ENCODE assay signal across 13 cellular contexts in the genomic region with DNA sequence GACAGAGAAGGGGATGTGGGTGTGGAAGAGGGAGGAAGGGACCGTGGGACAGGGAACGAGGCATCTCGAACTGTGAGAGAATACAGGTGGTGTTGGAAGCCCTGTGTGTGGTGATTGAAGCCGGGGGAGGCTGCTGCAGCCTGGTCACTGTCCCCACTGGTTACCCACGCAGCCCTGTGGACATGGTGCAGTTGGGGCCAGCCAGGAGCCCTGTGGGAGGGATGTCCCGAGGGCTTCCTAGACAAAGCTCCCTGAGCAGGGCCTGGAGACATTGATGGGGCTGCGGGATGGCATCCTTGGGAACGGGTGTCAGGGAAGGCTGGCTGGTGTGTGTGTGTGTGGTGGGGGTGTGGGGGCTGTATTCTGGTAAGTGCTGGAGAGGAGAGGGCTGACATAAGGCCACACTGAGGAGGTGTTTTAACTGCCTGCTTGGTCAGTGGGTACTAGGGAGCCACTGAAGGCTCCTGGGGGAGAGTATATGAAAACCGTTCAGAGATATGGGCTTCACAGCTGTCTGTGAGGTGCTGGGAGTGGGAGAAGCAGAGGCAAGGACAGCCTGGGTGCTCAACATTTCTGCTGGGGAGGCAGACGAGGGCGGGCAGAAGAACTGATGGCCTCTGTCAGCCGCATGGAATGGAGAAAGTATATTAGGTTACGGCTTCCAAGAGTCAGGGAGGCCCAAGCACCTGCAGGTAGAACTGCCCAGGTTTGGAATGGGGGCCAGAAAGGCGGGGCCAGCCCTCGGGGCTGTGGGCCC. TPM values are rescaled to one million over a fixed set of nuclear protein-coding genes. Genes with fewer than 3 reads are reported as not detected.
DNase-seq lines count a peak whose midpoint lies in the region; ATAC-seq, FAIRE-seq and TF ChIP-seq lines count a peak whose summit lies in the region.
"Had no signal": no experiment of that assay in that cellular context is flagged by ENCODE, and none has a peak within 500 bp of the region (broad histone marks: within the 10 kb centered on the region; RNA-seq: fewer than 3 reads in every experiment).

No MANE protein-coding gene starts in this region.

- H3K27ac ChIP-seq in HEK293 (ENCODE audit: extremely low read depth, low read depth, low read length), result no peak overlapping the region
- H3K27ac ChIP-seq in HepG2 (ENCODE audit: extremely low read length, insufficient read depth, low read length), result peak overlapping the region; percentile 95
- peak overlapping the region; percentile 82 to 90 (median 86) for H3K27ac ChIP-seq in gastrocnemius medialis
- H3K27ac ChIP-seq: thoracic aorta had no signal

- no peak overlapping the region for H2AFZ ChIP-seq in HepG2 (ENCODE audit: low read length)

- BruUV-seq in HepG2 (replicated peaks; lab: Mats Ljungman, UMichigan), result no TSS peak

- H3K9ac ChIP-seq in HepG2 (ENCODE audit: insufficient read depth, low read depth, low read length), result peak overlapping the region; percentile 93

- TF ChIP-seq CTCF in HEK293 (tag by site-specific recombination; IDR thresholded peaks at IDR 0.05) (no peak), HepG2 (CRISPR knock-in tag; IDR thresholded peaks at IDR 0.05) (no peak), gastrocnemius medialis (IDR thresholded peaks at IDR 0.05 in 4 of 5, conservative IDR thresholded peaks at IDR 0.05 in 1 of 5) (no peak)

- intact Hi-C loops in HepG2 (cut with micrococcal nuclease; ENCODE audit: unreplicated experiment) (no loop called here), gastrocnemius medialis (cut with DNase I; ENCODE audit: low total_unique reads) (no loop called here)

- H3K4me2 ChIP-seq in HepG2 (ENCODE audit: low read depth, low read length), result peak overlapping the region; percentile 95

- TF ChIP-seq EP300 in HepG2 (IDR thresholded peaks at IDR 0.05; ENCODE audit: low read depth in 2 of 2, low read length in 2 of 2) (no peak), HepG2 (CRISPR knock-in tag; IDR thresholded peaks at IDR 0.05; ENCODE audit: borderline replicate concordance) (no peak)

- H3K36me3 ChIP-seq in HEK293 (ENCODE audit: control insufficient read depth in 2 of 2, insufficient read depth in 1 of 2, low read length in 2 of 2) (no peaks in the 10 kb centered on the region), HepG2 (replicated peaks in 1 of 2; ENCODE audit: control insufficient read depth in 1 of 2, insufficient read depth in 2 of 2, low read length in 2 of 2) (no peaks in the 10 kb centered on the region), gastrocnemius medialis (no peaks in the 10 kb centered on the region)
- H3K36me3 ChIP-seq: thoracic aorta had no signal

- H3K79me2 ChIP-seq in HepG2 (ENCODE audit: insufficient read depth, low read length), result peaks cover 81% of the 10 kb centered on the region

- DNase-seq in central memory CD8-positive, alpha-beta T cell (ENCODE audit: low spot score in 2 of 2), result no peak
- DNase-seq in HepG2 (ENCODE audit: low spot score), result no peak
- DNase-seq in gastrocnemius medialis, result no peak
- DNase-seq in 8988T, result no peak
- DNase-seq: activated CD8-positive, alpha-beta memory T cell treated with anti-CD3 and anti-CD28 coated beads, Interleukin-2, amount 50 U/mL, for 48 hours; DMS53; effector CD8-positive, alpha-beta T cell; NCI-H446 had no signal

- H3K27me3 Mint-ChIP-seq in central memory CD8-positive, alpha-beta T cell, result no peaks in the 10 kb centered on the region

- 68% methylated on average over 14 of the region's 15 CpGs for WGBS in HepG2 (ENCODE audit: low lambda C conversion rate)

- ATAC-seq in central memory CD8-positive, alpha-beta T cell (replicated peaks; ENCODE audit: extremely low read depth, poor library complexity, severe bottlenecking), result no peak
- ATAC-seq in HepG2 (no peak), gastrocnemius medialis (no peak), GM19467 (IDR thresholded peaks at IDR 0.05; ENCODE audit: unreplicated experiment) (no peak), HG03460 (IDR thresholded peaks at IDR 0.05; ENCODE audit: unreplicated experiment) (no peak)

- H3K9me3 ChIP-seq in HEK293 (ENCODE audit: control insufficient read depth, insufficient read depth, low read depth, low read length) (no peaks in the 10 kb centered on the region), HepG2 (ENCODE audit: low read length) (no peaks in the 10 kb centered on the region), gastrocnemius medialis (no peaks in the 10 kb centered on the region)
- H3K9me3 ChIP-seq: thoracic aorta had no signal

- TF ChIP-seq RAD21 in HepG2 (CRISPR knock-in tag; IDR thresholded peaks at IDR 0.05), result no peak

- H3K9me3 Mint-ChIP-seq in central memory CD8-positive, alpha-beta T cell, result no peaks in the 10 kb centered on the region

- POLR2A ChIA-PET in HEK293 (lab: Yijun Ruan, JAX), result no interaction called here
- POLR2A ChIA-PET in HepG2 (lab: Yijun Ruan, JAX), result interaction anchor here (1.0 to 1.4 kb wide), 2 partner anchors 32 to 95 kb away, joined by 3 to 7 read pairs; no protein-coding TSS in a partner anchor

- no peak for TF ChIP-seq POLR2A in HepG2 (IDR thresholded peaks at IDR 0.05; ENCODE audit: insufficient read depth in 1 of 2, low read depth in 2 of 2, low read length in 2 of 2)
- no peak for TF ChIP-seq POLR2A in gastrocnemius medialis (IDR thresholded peaks at IDR 0.05)

- H3K4me1 ChIP-seq in HEK293 (ENCODE audit: control insufficient read depth, insufficient read depth, low read length), result peaks cover 9% of the 10 kb centered on the region
- H3K4me1 ChIP-seq in HepG2 (ENCODE audit: insufficient read depth, low read length), result peaks cover 99% of the 10 kb centered on the region
- peaks cover 63 to 71% of the 10 kb centered on the region in 2 donors for H3K4me1 ChIP-seq in gastrocnemius medialis

- in situ Hi-C loops in HepG2 (cut with HindIII; ENCODE audit: extremely low pct_ligation_motif_present, low pct_unique_long_range_greater_than_20kb), result no loop called here
- in situ Hi-C loops in gastrocnemius medialis (cut with MboI; ENCODE audit: low sequenced_read_pairs in 4 of 4), result no loop called here

- H3K4me3 ChIP-seq in HEK293 (ENCODE audit: low read depth, low read length), result no peak overlapping the region
- H3K4me3 ChIP-seq in HepG2 (replicated peaks in 1 of 3; ENCODE audit: insufficient read depth in 1 of 3, low read depth in 2 of 3, low read length in 3 of 3), result peak overlapping the region; percentile 40 to 77 (median 55)
- H3K4me3 ChIP-seq in gastrocnemius medialis, result no peak overlapping the region
- H3K4me3 ChIP-seq: thoracic aorta had no signal

- CTCF ChIA-PET in HEK293 (lab: Yijun Ruan, JAX) (no interaction called here), HepG2 (lab: Yijun Ruan, JAX; ENCODE audit: low intra/inter-chr PET ratio, low total read pairs) (no interaction called here)

- peaks cover 3% of the 10 kb centered on the region; the same call in 1 of the 2 replicates for H4K20me1 ChIP-seq in HepG2 (ENCODE audit: insufficient read depth, low read length)

- H3K4me3 Mint-ChIP-seq in central memory CD8-positive, alpha-beta T cell, result no peak overlapping the region
- H3K4me3 Mint-ChIP-seq: T-helper 2 cell treated with Interferon-gamma antibody and Interleukin-4, amounts not matched to agents 5 μg/mL and 100 μg/mL, for 36 hours had no signal

- peaks cover 22% of the 10 kb centered on the region for H3K4me1 Mint-ChIP-seq in central memory CD8-positive, alpha-beta T cell

- no peak for FAIRE-seq in HepG2 (lab: Jason Lieb, UNC)

- peak overlapping the region; percentile 67 for H3K27ac Mint-ChIP-seq in central memory CD8-positive, alpha-beta T cell (ENCODE audit: low read depth)
- H3K27ac Mint-ChIP-seq: T-helper 2 cell treated with Interferon-gamma antibody and Interleukin-4, amounts not matched to agents 5 μg/mL and 100 μg/mL, for 36 hours had no signal

- no peaks in the 10 kb centered on the region for H3K36me3 Mint-ChIP-seq in central memory CD8-positive, alpha-beta T cell (ENCODE audit: insufficient read depth)

- H3K27me3 ChIP-seq in HepG2 (ENCODE audit: control insufficient read depth in 1 of 2, insufficient read depth in 2 of 2, low read length in 2 of 2), result no peaks in the 10 kb centered on the region
- no peaks in the 10 kb centered on the region for H3K27me3 ChIP-seq in gastrocnemius medialis

TF ChIP-seq in HEK293, 187 proteins besides CTCF, POLR2A, EP300 and RAD21 (continues in another document):
- TF ChIP-seq ZNF544 (tag by site-specific recombination; IDR thresholded peaks at IDR 0.05), result no peak

TF ChIP-seq in HepG2, 621 proteins besides CTCF, POLR2A, EP300 and RAD21:
- TF ChIP-seq MEF2D (CRISPR knock-in tag; IDR thresholded peaks at IDR 0.05), result 0 out of 2 replicates have a peak, but pooled peaks have one; percentile 13
- TF ChIP-seq HMG20A (CRISPR knock-in tag; IDR thresholded peaks at IDR 0.05; ENCODE audit: borderline replicate concordance), result no peak
- 0 out of 2 replicates have a peak, but pooled peaks have one; percentile 29 for TF ChIP-seq ADNP (CRISPR knock-in tag; IDR thresholded peaks at IDR 0.05)
- TF ChIP-seq ZMYM3 (CRISPR knock-in tag; IDR thresholded peaks at IDR 0.05), result peak; percentile 75; the same call in 1 of the 2 replicates

RNA-seq across cellular contexts. Expression of gene WNK2, which starts 20.0 kb away (rescaled TPM):
- total RNA-seq in HepG2 (2016; rRNA removed; fragmentation: Illumina TruSeq; extraction: Trizol) (10.5 and 16.6 TPM in 2 replicates), gastrocnemius medialis (10 to 100 TPM; 11.3 to 43.0 (median 24.7) TPM)
- 2.8 and 5.4 TPM in 2 replicates for total RNA-seq in HepG2 (2016; cell fraction: cytosol; rRNA removed; fragmentation: Illumina TruSeq; extraction: Trizol; ENCODE audit: low read depth)
- total RNA-seq in HepG2 (2016; cell fraction: insoluble cytoplasmic fraction; rRNA removed; fragmentation: Illumina TruSeq; extraction: Trizol), result 7.9 and 14.6 TPM in 2 replicates
- 9.4 and 9.8 TPM in 2 replicates for total RNA-seq in HepG2 (2016; cell fraction: membrane; rRNA removed; fragmentation: Illumina TruSeq; extraction: Trizol)
- 21.0 and 29.3 TPM in 2 replicates for total RNA-seq in HepG2 (2016; cell fraction: nucleus; rRNA removed; fragmentation: Illumina TruSeq; extraction: Trizol)
- polyA plus RNA-seq in HepG2 (2011; rRNA removed), result 11.4 and 12.0 TPM in 2 replicates
- polyA plus RNA-seq in HepG2 (2011; cell fraction: cytosol; rRNA removed), result 3.1 and 5.3 TPM in 2 replicates
- 98.4 and 126 TPM in 2 replicates for polyA plus RNA-seq in HepG2 (2011; cell fraction: nucleus; rRNA removed)
- polyA plus RNA-seq in HepG2 (2012), result 29.1 and 39.4 TPM in 2 replicates
- polyA plus RNA-seq in HepG2 (2016; cell fraction: cytosol; fragmentation: Illumina TruSeq; extraction: Trizol; ENCODE audit: low read depth), result 3.2 and 4.2 TPM in 2 replicates
- polyA plus RNA-seq in HepG2 (2016; cell fraction: insoluble cytoplasmic fraction; fragmentation: Illumina TruSeq; extraction: Trizol; ENCODE audit: low read depth), result 18.9 and 27.7 TPM in 2 replicates
- polyA plus RNA-seq in HepG2 (2016; cell fraction: membrane; fragmentation: Illumina TruSeq; extraction: Trizol; ENCODE audit: low read depth), result 4.9 and 6.5 TPM in 2 replicates
- 87.2 and 94.8 TPM in 2 replicates for polyA plus RNA-seq in HepG2 (2016; cell fraction: nucleus; fragmentation: Illumina TruSeq; extraction: Trizol; ENCODE audit: insufficient read depth, low read depth)
- 8.4 and 22.7 TPM in 2 replicates for polyA minus RNA-seq in HepG2 (2011; rRNA and poly(A)+ RNA removed; ENCODE audit: low replicate concordance)
- polyA minus RNA-seq in HepG2 (2011; cell fraction: cytosol; rRNA and poly(A)+ RNA removed), result 15.8 and 17.9 TPM in 2 replicates
- 32.8 and 40.0 TPM in 2 replicates for polyA minus RNA-seq in HepG2 (2011; cell fraction: nucleus; rRNA and poly(A)+ RNA removed)

Comparison
In these comparisons a context has a peak if more than half of its experiments do, and no peak if none do; other contexts are left out.
1. H3K4me3 ChIP-seq: peak in HepG2 (3 of 3); none in HEK293 (single experiment) and gastrocnemius medialis (0 of 4).